16 cellular contexts compared by ENCODE assay signal in genomic region chr1:183983371-183984105, GRCh38. TPM values are rescaled to one million over a fixed set of nuclear protein-coding genes. Genes with fewer than 3 reads are reported as not detected.
A peak's percentile ranks its signal among the peaks of the same experiment; 100 is the strongest.
DNase-seq lines count a peak whose midpoint lies in the region; ATAC-seq, FAIRE-seq and TF ChIP-seq lines count a peak whose summit lies in the region.
"Had no signal": no experiment of that assay in that cellular context is flagged by ENCODE, and none has a peak within 500 bp of the region (broad histone marks: within the 10 kb centered on the region; RNA-seq: fewer than 3 reads in every experiment).

No MANE protein-coding gene starts in this region.

- H3K23me2 ChIP-seq in H1 (ENCODE audit: low read depth, low read length): no peaks in the 10 kb centered on the region

- H4K5ac ChIP-seq in H1 (ENCODE audit: insufficient read length, low read depth, low read length): no peak overlapping the region

- H3K4me1 ChIP-seq in PC-9 (replicated peaks; ENCODE audit: insufficient read depth) (no peaks in the 10 kb centered on the region), H1 (replicated peaks in 1 of 4; ENCODE audit: control insufficient read depth in 3 of 4, insufficient read depth in 4 of 4, low read length in 3 of 4) (no peaks in the 10 kb centered on the region), mesenchymal stem cell (ENCODE audit: control insufficient read depth, insufficient read depth, low read depth, low read length) (no peaks in the 10 kb centered on the region)
- H3K4me1 ChIP-seq: sigmoid colon had no signal

- no peak overlapping the region for H3K14ac ChIP-seq in H1 (ENCODE audit: insufficient read length)
- no peak overlapping the region for H3K14ac ChIP-seq in mesenchymal stem cell (ENCODE audit: low read length in 2 of 2)

- TF ChIP-seq EP300 in H1 (IDR thresholded peaks at IDR 0.05; ENCODE audit: borderline replicate concordance in 1 of 2, low read depth in 2 of 2, low read length in 2 of 2): no peak

- H4K20me1 ChIP-seq in PC-9 (ENCODE audit: insufficient read depth) (no peaks in the 10 kb centered on the region), H1 (replicated peaks in 1 of 2; ENCODE audit: control insufficient read depth in 1 of 2, insufficient read depth in 2 of 2, low read length in 2 of 2) (no peaks in the 10 kb centered on the region)

- H4K8ac ChIP-seq in H1 (ENCODE audit: extremely low read depth, insufficient read depth, low read length) (no peak overlapping the region), mesenchymal stem cell (ENCODE audit: low read length) (no peak overlapping the region)

- H2BK12ac ChIP-seq in H1 (ENCODE audit: low read depth, low read length) (no peak overlapping the region), mesenchymal stem cell (ENCODE audit: low read length in 2 of 2) (no peak overlapping the region)

- H2BK20ac ChIP-seq in H1 (ENCODE audit: low read length): no peak overlapping the region

- no peak overlapping the region for H3K56ac ChIP-seq in H1 (replicated peaks; ENCODE audit: insufficient read length, low read depth, low read length)

- no TSS peak for BruUV-seq in PC-9 (replicated peaks; lab: Mats Ljungman, UMichigan)

- ATAC-seq in GM21447 (IDR thresholded peaks at IDR 0.05; ENCODE audit: unreplicated experiment): no peak
- ATAC-seq: stimulated activated naive CD8-positive, alpha-beta T cell treated with anti-CD3 and anti-CD28 coated beads, Interleukin-15, amount 100 ng/mL, for 72 hours had no signal

- no peak for TF ChIP-seq RAD21 in H1 (IDR thresholded peaks at IDR 0.05 in 1 of 2, conservative IDR thresholded peaks at IDR 0.05 in 1 of 2; ENCODE audit: low read depth in 2 of 2, low read length in 2 of 2)

- H2BK5ac ChIP-seq in H1 (ENCODE audit: low read depth, low read length): no peak overlapping the region
- no peak overlapping the region for H2BK5ac ChIP-seq in mesenchymal stem cell (ENCODE audit: low read depth, low read length, poor library complexity, severe bottlenecking)

- CTCF ChIA-PET in PC-9 (lab: Charles Lee) (no interaction called here), H1 (lab: Charles Lee; ENCODE audit: partially characterized antibody) (interaction anchor here (1.5 kb wide), 1 partner anchor 328 kb away, joined by 3 read pairs; no protein-coding TSS in a partner anchor)

- POLR2A ChIA-PET in PC-9 (lab: Charles Lee; ENCODE audit: unreplicated experiment): no interaction called here
- POLR2A ChIA-PET in H1 (lab: Charles Lee; ENCODE audit: partially characterized antibody): no interaction called here

- no peak overlapping the region for H2BK120ac ChIP-seq in H1 (replicated peaks; ENCODE audit: low read depth, low read length)
- no peak overlapping the region for H2BK120ac ChIP-seq in mesenchymal stem cell (ENCODE audit: low read depth, low read length)

- H3K27me3 ChIP-seq in PC-9 (ENCODE audit: insufficient read depth, low read depth) (no peaks in the 10 kb centered on the region), H1 (replicated peaks in 1 of 4; ENCODE audit: control insufficient read depth in 3 of 4, extremely low read depth in 1 of 4, insufficient read depth in 3 of 4, low read length in 3 of 4) (no peaks in the 10 kb centered on the region), mesenchymal stem cell (ENCODE audit: control insufficient read depth in 1 of 2, insufficient read depth in 1 of 2, low read length in 2 of 2) (no peaks in the 10 kb centered on the region)
- H3K27me3 ChIP-seq: esophagus muscularis mucosa, sigmoid colon had no signal

- H3K23ac ChIP-seq in H1 (ENCODE audit: insufficient read length) (no peak overlapping the region), mesenchymal stem cell (ENCODE audit: low read length in 2 of 2) (peak overlapping the region in 1 of 2 experiments; percentile 77)

- H2AK5ac ChIP-seq in H1 (ENCODE audit: low read depth, low read length) (no peak overlapping the region), mesenchymal stem cell (ENCODE audit: low read length, severe bottlenecking) (no peak overlapping the region)

- H3K4me3 ChIP-seq in PC-9 (no peak overlapping the region), H1 (ENCODE audit: extremely low read depth in 1 of 4, insufficient read depth in 2 of 4, low read depth in 3 of 4, low read length in 4 of 4) (no peak overlapping the region), mesenchymal stem cell (ENCODE audit: insufficient read depth in 1 of 2, low read depth in 1 of 2, low read length in 2 of 2) (no peak overlapping the region)
- H3K4me3 ChIP-seq: esophagus muscularis mucosa, sigmoid colon had no signal

- H3K4me2 ChIP-seq in PC-9: no peak overlapping the region
- H3K4me2 ChIP-seq in H1 (ENCODE audit: insufficient read depth in 1 of 2, low read depth in 2 of 2, low read length in 2 of 2): no peak overlapping the region
- no peak overlapping the region for H3K4me2 ChIP-seq in mesenchymal stem cell (ENCODE audit: low read length, poor library complexity, severe bottlenecking)

- no peaks in the 10 kb centered on the region for H3K36me3 ChIP-seq in PC-9 (ENCODE audit: low read depth)
- no peaks in the 10 kb centered on the region for H3K36me3 ChIP-seq in H1 (ENCODE audit: control insufficient read depth in 2 of 4, insufficient read depth in 4 of 4, low read length in 3 of 4)
- H3K36me3 ChIP-seq in mesenchymal stem cell (ENCODE audit: control insufficient read depth in 1 of 2, insufficient read depth in 2 of 2, low read depth in 1 of 2, low read length in 2 of 2): no peaks in the 10 kb centered on the region
- H3K36me3 ChIP-seq: esophagus muscularis mucosa, sigmoid colon had no signal

- TF ChIP-seq CTCF in PC-9 (conservative IDR thresholded peaks at IDR 0.05): no peak
- no peak for TF ChIP-seq CTCF in H1 (IDR thresholded peaks at IDR 0.05; ENCODE audit: control extremely low read depth in 1 of 3, insufficient read depth in 1 of 3, low read depth in 1 of 3, low read length in 3 of 3)

- no peak overlapping the region for H3K4ac ChIP-seq in H1 (replicated peaks; ENCODE audit: insufficient read length, low read depth, low read length)
- no peak overlapping the region for H3K4ac ChIP-seq in mesenchymal stem cell (ENCODE audit: low read depth in 1 of 2, low read length in 2 of 2)

- DNase-seq in PC-9 (no peak), H1 (ENCODE audit: low read depth in 1 of 2, low spot score in 2 of 2) (no peak), mesenchymal stem cell (no peak), superior temporal gyrus (ENCODE audit: extremely low spot score) (peak; percentile 85), HTR-8/SVneo (ENCODE audit: insufficient read length, low spot score) (no peak), GOT3 (lab: John Stamatoyannopoulos, UW) (no peak)
- DNase-seq: activated naive CD4-positive, alpha-beta T cell treated with anti-CD3 and anti-CD28 coated beads, Interleukin-2, amount 10 ng/mL, durations not matched to agents 7 days and 5 days; CD4-positive, alpha-beta memory T cell; Kasumi-1; NCI-H187; NCI-H82; SHP77 treated with DMSO at 0.1 percent for 48 hours; sigmoid colon; stimulated activated naive CD8-positive, alpha-beta T cell treated with anti-CD3 and anti-CD28 coated beads, Interleukin-15, amount 100 ng/mL, for 72 hours had no signal

- no peak for FAIRE-seq in H1 (lab: Jason Lieb, UNC)
- FAIRE-seq in HTR-8/SVneo (lab: Jason Lieb, UNC): no peak

- H3K27ac ChIP-seq in PC-9 (no peak overlapping the region), H1 (ENCODE audit: low read depth, low read length) (no peak overlapping the region), mesenchymal stem cell (ENCODE audit: low read length, poor library complexity, severe bottlenecking) (no peak overlapping the region)
- H3K27ac ChIP-seq: esophagus muscularis mucosa, sigmoid colon had no signal

- intact Hi-C loops in PC-9 (cut with micrococcal nuclease; ENCODE audit: unreplicated experiment): no loop called here

- H2AFZ ChIP-seq in PC-9 (peak overlapping the region; percentile 12; the same call in 1 of the 2 replicates), H1 (ENCODE audit: low read length) (0 out of 2 replicates have a peak overlapping the region, but pooled peaks have one; percentile 17), mesenchymal stem cell (ENCODE audit: low read depth, low read length) (no peak overlapping the region)

- H3K9ac ChIP-seq in H1 (replicated peaks in 1 of 4; ENCODE audit: extremely low read depth in 1 of 4, low read depth in 3 of 4, low read length in 3 of 4) (no peak overlapping the region), mesenchymal stem cell (ENCODE audit: low read length) (no peak overlapping the region)

- H2BK15ac ChIP-seq in H1 (ENCODE audit: low read length) (no peak overlapping the region), mesenchymal stem cell (ENCODE audit: low read depth, poor library complexity, severe bottlenecking) (peak overlapping the region; percentile 74)

- no peak overlapping the region for H3K18ac ChIP-seq in H1 (ENCODE audit: extremely low read depth, low read length)
- H3K18ac ChIP-seq in mesenchymal stem cell (ENCODE audit: low read depth in 1 of 2, low read length in 2 of 2): no peak overlapping the region

- H3K79me1 ChIP-seq in H1 (ENCODE audit: low read depth, low read length) (no peaks in the 10 kb centered on the region), mesenchymal stem cell (replicated peaks; ENCODE audit: low read length, poor library complexity, severe bottlenecking) (no peaks in the 10 kb centered on the region)

- H3K9me2 ChIP-seq in PC-9 (ENCODE audit: insufficient read depth): no peaks in the 10 kb centered on the region

- no peak for TF ChIP-seq POLR2A in H1 (IDR thresholded peaks at IDR 0.05; ENCODE audit: control extremely low read depth in 1 of 2, low read depth in 2 of 2, low read length in 2 of 2)

- H4K91ac ChIP-seq in H1 (replicated peaks; ENCODE audit: insufficient read length, low read length): no peak overlapping the region
- no peak overlapping the region for H4K91ac ChIP-seq in mesenchymal stem cell (ENCODE audit: low read length)

- H3K79me2 ChIP-seq in PC-9 (ENCODE audit: low read depth) (no peaks in the 10 kb centered on the region), H1 (ENCODE audit: control insufficient read depth in 1 of 2, insufficient read depth in 2 of 2, low read length in 2 of 2) (no peaks in the 10 kb centered on the region)

- H3K9me3 ChIP-seq in PC-9 (ENCODE audit: insufficient read depth, low read depth) (no peaks in the 10 kb centered on the region), H1 (ENCODE audit: insufficient read depth in 2 of 2, low read depth in 1 of 2, low read length in 1 of 2) (no peaks in the 10 kb centered on the region), mesenchymal stem cell (ENCODE audit: control insufficient read depth, low read length) (no peaks in the 10 kb centered on the region)
- H3K9me3 ChIP-seq: esophagus muscularis mucosa, sigmoid colon had no signal

- WGBS in H1 (ENCODE audit: extremely low coverage in 1 of 2, insufficient coverage in 1 of 2, insufficient read length in 1 of 2, insufficient replicate concordance in 2 of 2, low coverage in 1 of 2, low lambda C conversion rate in 2 of 2, missing lambda C conversion rate in 1 of 2), 2 experiments: 82% methylated on average over 9 of the region's 9 CpGs; no CpG with 5 or more reads in 1 of the 2 experiments
- 79% methylated on average over 9 of the region's 9 CpGs for WGBS in mesenchymal stem cell

- H3F3A ChIP-seq in PC-9 (ENCODE audit: insufficient read depth, low read depth): no peaks in the 10 kb centered on the region

RNA-seq across cellular contexts. Expression of gene COLGALT2, which starts 54.0 kb away (rescaled TPM):
- 0.44 and 0.58 TPM in 2 replicates for total RNA-seq in PC-9 (2021)
- 4.6 TPM in 2 replicates for total RNA-seq in H1 (2021; fragmentation: NEBNext Ultra II Directional; extraction: Animal tissue kit (Norgen Biotek cat#: 25700))
- 2.1 and 2.5 TPM in 2 replicates for polyA plus RNA-seq in H1 (2011; rRNA removed)
- polyA plus RNA-seq in H1 (2011; cell fraction: cytosol; rRNA removed): 2.0 TPM
- 5.4 TPM for polyA plus RNA-seq in H1 (2011; cell fraction: nucleus; rRNA removed)
- 2.7 to 4.1 TPM (median 3.4 TPM) in 4 replicates for polyA plus RNA-seq in H1 (2012, experiment 1 of 2)
- polyA plus RNA-seq in H1 (2012, experiment 2 of 2): 1.5 TPM
- polyA plus RNA-seq in H1 (2013, experiment 1 of 2): 5.7 TPM
- 5.5 TPM for polyA plus RNA-seq in H1 (2013, experiment 2 of 2)
- 2.0 and 2.5 TPM in 2 replicates for polyA minus RNA-seq in H1 (2011; rRNA and poly(A)+ RNA removed)
- 2.3 TPM for polyA minus RNA-seq in H1 (2011; cell fraction: cytosol; rRNA and poly(A)+ RNA removed)
- 4.0 TPM for polyA minus RNA-seq in H1 (2011; cell fraction: nucleus; rRNA and poly(A)+ RNA removed)
- polyA plus RNA-seq in mesenchymal stem cell (2013, experiment 1 of 2): 2.2 TPM
- polyA plus RNA-seq in mesenchymal stem cell (2013, experiment 2 of 2): 2.3 TPM
